In the genomic region with DNA sequence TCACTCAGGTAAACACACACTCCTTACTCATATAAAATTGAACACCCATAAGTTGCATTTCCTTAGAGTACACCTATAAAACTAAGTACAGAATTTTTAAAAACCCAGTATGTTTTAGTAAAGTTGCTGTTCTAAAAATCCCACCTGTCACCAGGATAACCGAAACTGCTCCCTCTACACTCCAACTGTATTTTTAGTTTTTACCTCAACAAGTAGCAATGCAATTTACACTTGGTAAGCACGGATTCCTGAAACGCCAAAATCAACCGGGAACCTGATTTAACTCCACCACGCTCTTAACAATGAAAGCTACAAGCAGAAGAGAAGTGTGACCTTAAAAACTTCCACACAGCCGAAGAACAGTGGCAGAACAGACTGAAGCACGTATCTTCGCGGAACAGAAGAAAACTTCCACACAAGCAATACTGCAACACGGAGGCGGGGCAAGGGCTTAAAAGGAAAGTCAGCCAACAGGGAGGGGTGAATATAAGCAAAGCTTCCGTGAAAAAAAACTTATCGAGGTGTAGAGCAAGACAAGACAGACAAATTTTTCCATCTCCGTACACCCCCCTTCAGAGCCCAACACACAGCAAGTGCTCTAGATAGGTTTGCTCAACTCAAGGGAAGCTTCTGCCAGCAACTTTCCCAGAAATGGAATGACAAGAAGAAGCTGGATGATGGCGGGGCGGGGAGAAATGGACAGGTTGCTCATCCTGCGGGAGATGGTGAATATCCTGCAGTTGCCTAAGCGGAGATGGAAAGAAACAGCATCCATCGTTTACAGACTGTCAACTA, we compare ENCODE assay signal across 1 cellular context.
TF ChIP-seq lines count a peak whose summit lies in the region.

No MANE protein-coding gene starts in this region.

TF ChIP-seq in K562, 482 proteins besides CTCF, POLR2A, EP300 and RAD21 (continued from another document):
- TF ChIP-seq, protein P1, sequence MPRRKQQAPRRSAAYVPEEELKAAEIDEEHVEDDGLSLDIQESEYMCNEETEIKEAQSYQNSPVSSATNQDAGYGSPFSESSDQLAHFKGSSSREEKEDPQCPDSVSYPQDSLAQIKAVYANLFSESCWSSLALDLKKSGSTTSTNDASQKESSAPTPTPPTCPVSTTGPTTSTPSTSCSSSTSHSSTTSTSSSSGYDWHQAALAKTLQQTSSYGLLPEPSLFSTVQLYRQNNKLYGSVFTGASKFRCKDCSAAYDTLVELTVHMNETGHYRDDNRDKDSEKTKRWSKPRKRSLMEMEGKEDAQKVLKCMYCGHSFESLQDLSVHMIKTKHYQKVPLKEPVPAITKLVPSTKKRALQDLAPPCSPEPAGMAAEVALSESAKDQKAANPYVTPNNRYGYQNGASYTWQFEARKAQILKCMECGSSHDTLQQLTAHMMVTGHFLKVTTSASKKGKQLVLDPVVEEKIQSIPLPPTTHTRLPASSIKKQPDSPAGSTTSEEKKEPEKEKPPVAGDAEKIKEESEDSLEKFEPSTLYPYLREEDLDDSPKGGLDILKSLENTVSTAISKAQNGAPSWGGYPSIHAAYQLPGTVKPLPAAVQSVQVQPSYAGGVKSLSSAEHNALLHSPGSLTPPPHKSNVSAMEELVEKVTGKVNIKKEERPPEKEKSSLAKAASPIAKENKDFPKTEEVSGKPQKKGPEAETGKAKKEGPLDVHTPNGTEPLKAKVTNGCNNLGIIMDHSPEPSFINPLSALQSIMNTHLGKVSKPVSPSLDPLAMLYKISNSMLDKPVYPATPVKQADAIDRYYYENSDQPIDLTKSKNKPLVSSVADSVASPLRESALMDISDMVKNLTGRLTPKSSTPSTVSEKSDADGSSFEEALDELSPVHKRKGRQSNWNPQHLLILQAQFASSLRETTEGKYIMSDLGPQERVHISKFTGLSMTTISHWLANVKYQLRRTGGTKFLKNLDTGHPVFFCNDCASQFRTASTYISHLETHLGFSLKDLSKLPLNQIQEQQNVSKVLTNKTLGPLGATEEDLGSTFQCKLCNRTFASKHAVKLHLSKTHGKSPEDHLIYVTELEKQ (CRISPR knock-in tag; IDR thresholded peaks at IDR 0.05), result no peak
- TF ChIP-seq TAL1 (IDR thresholded peaks at IDR 0.05) (peak; percentile 10; the same call in 1 of the 2 replicates), ZEB2 (IDR thresholded peaks at IDR 0.05) (0 out of 2 replicates have a peak, but pooled peaks have one; percentile 29), SMARCA4 (IDR thresholded peaks at IDR 0.05) (peak; percentile 27), EZH2 (IDR thresholded peaks at IDR 0.05; ENCODE audit: borderline replicate concordance, low read depth, low read length) (no peak), SP1 (CRISPR knock-in tag; IDR thresholded peaks at IDR 0.05) (peak; percentile 31; the same call in 1 of the 2 replicates), NRF1 (conservative IDR thresholded peaks at IDR 0.05 in 1 of 2, IDR thresholded peaks at IDR 0.05 in 1 of 2) (peak in 1 of 2 experiments; percentile 12; a peak in 1 of 4 replicates), CTBP1 (IDR thresholded peaks at IDR 0.05; ENCODE audit: borderline replicate concordance) (peak; percentile 69; the same call in 1 of the 2 replicates), ZNF384 (IDR thresholded peaks at IDR 0.05; ENCODE audit: low read depth, low read length) (peak; percentile 46; the same call in 1 of the 2 replicates), FOXK2 (conservative IDR thresholded peaks at IDR 0.05 in 1 of 2, IDR thresholded peaks at IDR 0.05 in 1 of 2; ENCODE audit: low read depth in 2 of 2) (peak; percentile 55 to 71; a peak in 3 of 4 replicates), RBBP5 (IDR thresholded peaks at IDR 0.05; ENCODE audit: borderline replicate concordance, insufficient read depth, low read length, poor library complexity, severe bottlenecking) (peak; percentile 57), TAF1 (IDR thresholded peaks at IDR 0.05; ENCODE audit: control insufficient read depth, extremely low read depth, insufficient read depth, low read length, severe bottlenecking) (peak; percentile 32), NFE2L1 (tag; IDR thresholded peaks at IDR 0.05; ENCODE audit: borderline replicate concordance, low read depth) (no peak), PML (IDR thresholded peaks at IDR 0.05; ENCODE audit: low read length) (peak; percentile 43; the same call in 1 of the 2 replicates), BRD4 (IDR thresholded peaks at IDR 0.05) (no peak), CEBPG (CRISPR knock-in tag; IDR thresholded peaks at IDR 0.05) (0 out of 2 replicates have a peak, but pooled peaks have one; percentile 29), CEBPG (tag; conservative IDR thresholded peaks at IDR 0.05 in 1 of 2, IDR thresholded peaks at IDR 0.05 in 1 of 2) (no peak)
- TF ChIP-seq, protein P2, sequence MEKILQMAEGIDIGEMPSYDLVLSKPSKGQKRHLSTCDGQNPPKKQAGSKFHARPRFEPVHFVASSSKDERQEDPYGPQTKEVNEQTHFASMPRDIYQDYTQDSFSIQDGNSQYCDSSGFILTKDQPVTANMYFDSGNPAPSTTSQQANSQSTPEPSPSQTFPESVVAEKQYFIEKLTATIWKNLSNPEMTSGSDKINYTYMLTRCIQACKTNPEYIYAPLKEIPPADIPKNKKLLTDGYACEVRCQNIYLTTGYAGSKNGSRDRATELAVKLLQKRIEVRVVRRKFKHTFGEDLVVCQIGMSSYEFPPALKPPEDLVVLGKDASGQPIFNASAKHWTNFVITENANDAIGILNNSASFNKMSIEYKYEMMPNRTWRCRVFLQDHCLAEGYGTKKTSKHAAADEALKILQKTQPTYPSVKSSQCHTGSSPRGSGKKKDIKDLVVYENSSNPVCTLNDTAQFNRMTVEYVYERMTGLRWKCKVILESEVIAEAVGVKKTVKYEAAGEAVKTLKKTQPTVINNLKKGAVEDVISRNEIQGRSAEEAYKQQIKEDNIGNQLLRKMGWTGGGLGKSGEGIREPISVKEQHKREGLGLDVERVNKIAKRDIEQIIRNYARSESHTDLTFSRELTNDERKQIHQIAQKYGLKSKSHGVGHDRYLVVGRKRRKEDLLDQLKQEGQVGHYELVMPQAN (IDR thresholded peaks at IDR 0.05; ENCODE audit: borderline replicate concordance), result 0 out of 2 replicates have a peak, but pooled peaks have one; percentile 47
- TF ChIP-seq, protein P3, sequence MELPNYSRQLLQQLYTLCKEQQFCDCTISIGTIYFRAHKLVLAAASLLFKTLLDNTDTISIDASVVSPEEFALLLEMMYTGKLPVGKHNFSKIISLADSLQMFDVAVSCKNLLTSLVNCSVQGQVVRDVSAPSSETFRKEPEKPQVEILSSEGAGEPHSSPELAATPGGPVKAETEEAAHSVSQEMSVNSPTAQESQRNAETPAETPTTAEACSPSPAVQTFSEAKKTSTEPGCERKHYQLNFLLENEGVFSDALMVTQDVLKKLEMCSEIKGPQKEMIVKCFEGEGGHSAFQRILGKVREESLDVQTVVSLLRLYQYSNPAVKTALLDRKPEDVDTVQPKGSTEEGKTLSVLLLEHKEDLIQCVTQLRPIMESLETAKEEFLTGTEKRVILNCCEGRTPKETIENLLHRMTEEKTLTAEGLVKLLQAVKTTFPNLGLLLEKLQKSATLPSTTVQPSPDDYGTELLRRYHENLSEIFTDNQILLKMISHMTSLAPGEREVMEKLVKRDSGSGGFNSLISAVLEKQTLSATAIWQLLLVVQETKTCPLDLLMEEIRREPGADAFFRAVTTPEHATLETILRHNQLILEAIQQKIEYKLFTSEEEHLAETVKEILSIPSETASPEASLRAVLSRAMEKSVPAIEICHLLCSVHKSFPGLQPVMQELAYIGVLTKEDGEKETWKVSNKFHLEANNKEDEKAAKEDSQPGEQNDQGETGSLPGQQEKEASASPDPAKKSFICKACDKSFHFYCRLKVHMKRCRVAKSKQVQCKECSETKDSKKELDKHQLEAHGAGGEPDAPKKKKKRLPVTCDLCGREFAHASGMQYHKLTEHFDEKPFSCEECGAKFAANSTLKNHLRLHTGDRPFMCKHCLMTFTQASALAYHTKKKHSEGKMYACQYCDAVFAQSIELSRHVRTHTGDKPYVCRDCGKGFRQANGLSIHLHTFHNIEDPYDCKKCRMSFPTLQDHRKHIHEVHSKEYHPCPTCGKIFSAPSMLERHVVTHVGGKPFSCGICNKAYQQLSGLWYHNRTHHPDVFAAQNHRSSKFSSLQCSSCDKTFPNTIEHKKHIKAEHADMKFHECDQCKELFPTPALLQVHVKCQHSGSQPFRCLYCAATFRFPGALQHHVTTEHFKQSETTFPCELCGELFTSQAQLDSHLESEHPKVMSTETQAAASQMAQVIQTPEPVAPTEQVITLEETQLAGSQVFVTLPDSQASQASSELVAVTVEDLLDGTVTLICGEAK (IDR thresholded peaks at IDR 0.05), result peak; percentile 66; the same call in 1 of the 2 replicates
- TF ChIP-seq, protein P3 (CRISPR knock-in tag; IDR thresholded peaks at IDR 0.05), result no peak
- TF ChIP-seq, protein P4, sequence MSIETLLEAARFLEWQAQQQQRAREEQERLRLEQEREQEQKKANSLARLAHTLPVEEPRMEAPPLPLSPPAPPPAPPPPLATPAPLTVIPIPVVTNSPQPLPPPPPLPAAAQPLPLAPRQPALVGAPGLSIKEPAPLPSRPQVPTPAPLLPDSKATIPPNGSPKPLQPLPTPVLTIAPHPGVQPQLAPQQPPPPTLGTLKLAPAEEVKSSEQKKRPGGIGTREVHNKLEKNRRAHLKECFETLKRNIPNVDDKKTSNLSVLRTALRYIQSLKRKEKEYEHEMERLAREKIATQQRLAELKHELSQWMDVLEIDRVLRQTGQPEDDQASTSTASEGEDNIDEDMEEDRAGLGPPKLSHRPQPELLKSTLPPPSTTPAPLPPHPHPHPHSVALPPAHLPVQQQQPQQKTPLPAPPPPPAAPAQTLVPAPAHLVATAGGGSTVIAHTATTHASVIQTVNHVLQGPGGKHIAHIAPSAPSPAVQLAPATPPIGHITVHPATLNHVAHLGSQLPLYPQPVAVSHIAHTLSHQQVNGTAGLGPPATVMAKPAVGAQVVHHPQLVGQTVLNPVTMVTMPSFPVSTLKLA (conservative IDR thresholded peaks at IDR 0.05), result 0 out of 4 replicates have a peak, but pooled peaks of 1 of the 2 experiments have one; percentile 40
- TF ChIP-seq, protein P5, sequence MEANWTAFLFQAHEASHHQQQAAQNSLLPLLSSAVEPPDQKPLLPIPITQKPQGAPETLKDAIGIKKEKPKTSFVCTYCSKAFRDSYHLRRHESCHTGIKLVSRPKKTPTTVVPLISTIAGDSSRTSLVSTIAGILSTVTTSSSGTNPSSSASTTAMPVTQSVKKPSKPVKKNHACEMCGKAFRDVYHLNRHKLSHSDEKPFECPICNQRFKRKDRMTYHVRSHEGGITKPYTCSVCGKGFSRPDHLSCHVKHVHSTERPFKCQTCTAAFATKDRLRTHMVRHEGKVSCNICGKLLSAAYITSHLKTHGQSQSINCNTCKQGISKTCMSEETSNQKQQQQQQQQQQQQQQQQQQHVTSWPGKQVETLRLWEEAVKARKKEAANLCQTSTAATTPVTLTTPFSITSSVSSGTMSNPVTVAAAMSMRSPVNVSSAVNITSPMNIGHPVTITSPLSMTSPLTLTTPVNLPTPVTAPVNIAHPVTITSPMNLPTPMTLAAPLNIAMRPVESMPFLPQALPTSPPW (CRISPR knock-in tag; IDR thresholded peaks at IDR 0.05), result peak; percentile 38; the same call in 1 of the 2 replicates
